Comparison of ENCODE assay signal across 17 cellular contexts in the genomic region with DNA sequence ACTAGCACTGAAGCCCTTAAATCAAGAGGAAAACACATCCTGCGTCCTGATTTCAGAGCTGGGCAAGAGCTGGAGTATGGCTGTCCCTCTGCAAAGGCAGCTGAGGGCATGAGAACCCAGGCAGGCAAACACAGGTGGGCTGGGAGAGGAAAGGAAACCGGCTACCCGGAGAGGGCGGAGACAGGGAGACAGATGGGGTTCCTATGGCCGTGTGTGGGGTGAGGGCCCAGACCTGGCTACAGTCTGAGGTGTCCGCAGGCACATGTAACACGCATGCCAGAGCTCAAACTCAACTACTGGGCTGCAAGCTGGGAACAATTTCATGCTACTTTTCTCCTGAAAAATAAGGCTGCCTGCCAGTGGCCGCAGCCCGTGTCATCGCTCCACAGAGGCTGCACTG. TPM values are rescaled to one million over a fixed set of nuclear protein-coding genes. Genes with fewer than 3 reads are reported as not detected.
DNase-seq lines count a peak whose midpoint lies in the region; ATAC-seq and TF ChIP-seq lines count a peak whose summit lies in the region.
"Had no signal": no experiment of that assay in that cellular context is flagged by ENCODE, and none has a peak within 500 bp of the region (broad histone marks: within the 10 kb centered on the region; RNA-seq: fewer than 3 reads in every experiment).

No MANE protein-coding gene starts in this region.

- TF ChIP-seq EP300 in suprapubic skin (IDR thresholded peaks at IDR 0.05): no peak

- WGBS in suprapubic skin: 88% methylated on average over 10 of the region's 10 CpGs

- intact Hi-C loops in lower lobe of right lung (cut with DNase I): no loop called here

- DNase-seq in activated T-cell treated with anti-CD3 and anti-CD28 coated beads, Interleukin-2, amount 50 U/mL, for 4 hours: no peak
- DNase-seq in activated T-cell treated with anti-CD3 and anti-CD28 coated beads for 4 hours (no peak), lower lobe of right lung (peak; percentile 12), suprapubic skin (ENCODE audit: low spot score in 2 of 2) (peak; percentile 20 to 48), GM19238 (ENCODE audit: insufficient read length, low spot score) (no peak)
- peak in 1 of 2 donors; percentile 14 for DNase-seq in activated naive CD4-positive, alpha-beta T cell treated with anti-CD3 and anti-CD28 coated beads, Interleukin-2, amount 50 U/mL, for 72 hours (ENCODE audit: low spot score in 2 of 2)
- DNase-seq: ACHN, Calu3, SW 1271, WERI-Rb-1 had no signal

- no peak for TF ChIP-seq CTCF in lower lobe of right lung (IDR thresholded peaks at IDR 0.05)
- no peak for TF ChIP-seq CTCF in suprapubic skin (IDR thresholded peaks at IDR 0.05)

- peaks cover 53% of the 10 kb centered on the region for H3K36me3 ChIP-seq in lower lobe of right lung
- H3K36me3 ChIP-seq in suprapubic skin: peaks cover 47% of the 10 kb centered on the region

- H3K4me1 ChIP-seq in lower lobe of right lung: peaks cover 16% of the 10 kb centered on the region
- H3K4me1 ChIP-seq in suprapubic skin: peaks cover 26% of the 10 kb centered on the region

- H3K27ac ChIP-seq in lower lobe of right lung (no peak overlapping the region), suprapubic skin (no peak overlapping the region)
- H3K27ac ChIP-seq: Peyer's patch, WERI-Rb-1 had no signal

- H3K27ac Mint-ChIP-seq in activated naive CD4-positive, alpha-beta T cell treated with anti-CD3 and anti-CD28 coated beads, Interleukin-2, amount 50 U/mL, for 72 hours: peak overlapping the region; percentile 37 to 88

- H3K9me3 Mint-ChIP-seq in activated T-cell treated with anti-CD3 and anti-CD28 coated beads, Interleukin-2, amount 50 U/mL, for 4 hours: no peaks in the 10 kb centered on the region
- H3K9me3 Mint-ChIP-seq in activated naive CD4-positive, alpha-beta T cell treated with anti-CD3 and anti-CD28 coated beads, Interleukin-2, amount 50 U/mL, for 72 hours: no peaks in the 10 kb centered on the region

- H3K27me3 Mint-ChIP-seq in activated T-cell treated with anti-CD3 and anti-CD28 coated beads, Interleukin-2, amount 50 U/mL, for 4 hours (ENCODE audit: low read depth): no peaks in the 10 kb centered on the region

- H3K36me3 Mint-ChIP-seq in activated T-cell treated with anti-CD3 and anti-CD28 coated beads, Interleukin-2, amount 50 U/mL, for 4 hours (ENCODE audit: insufficient read depth): peaks cover 31% of the 10 kb centered on the region
- peaks cover 7 to 38% of the 10 kb centered on the region in 2 donors for H3K36me3 Mint-ChIP-seq in activated naive CD4-positive, alpha-beta T cell treated with anti-CD3 and anti-CD28 coated beads, Interleukin-2, amount 50 U/mL, for 72 hours

- peaks cover 31% of the 10 kb centered on the region for H3K4me1 Mint-ChIP-seq in activated T-cell treated with anti-CD3 and anti-CD28 coated beads, Interleukin-2, amount 50 U/mL, for 4 hours (ENCODE audit: low read depth)

- H3K27me3 ChIP-seq in lower lobe of right lung (ENCODE audit: low read depth) (no peaks in the 10 kb centered on the region), suprapubic skin (no peaks in the 10 kb centered on the region)
- H3K27me3 ChIP-seq: Peyer's patch had no signal

- TF ChIP-seq POLR2A in suprapubic skin (IDR thresholded peaks at IDR 0.05): no peak

- no peak overlapping the region for H3K4me3 ChIP-seq in lower lobe of right lung
- H3K4me3 ChIP-seq in suprapubic skin: no peak overlapping the region
- H3K4me3 ChIP-seq: HAP-1, Peyer's patch had no signal

- H3K9me3 ChIP-seq in lower lobe of right lung (no peaks in the 10 kb centered on the region), suprapubic skin (no peaks in the 10 kb centered on the region)
- H3K9me3 ChIP-seq: HAP-1, Peyer's patch had no signal

- peak overlapping the region; percentile 29 for H3K4me3 Mint-ChIP-seq in activated T-cell treated with anti-CD3 and anti-CD28 coated beads, Interleukin-2, amount 50 U/mL, for 4 hours

- no peak for ATAC-seq in activated T-cell treated with anti-CD3 and anti-CD28 coated beads, Interleukin-2, amount 50 U/mL, for 4 hours
- ATAC-seq in activated naive CD4-positive, alpha-beta T cell treated with anti-CD3 and anti-CD28 coated beads, Interleukin-2, amount 50 U/mL, for 72 hours: no peak
- ATAC-seq in lower lobe of right lung (no peak), HG02885 (IDR thresholded peaks at IDR 0.05; ENCODE audit: poor library complexity, unreplicated experiment) (no peak), HG03521 (IDR thresholded peaks at IDR 0.05; ENCODE audit: unreplicated experiment) (no peak)

RNA-seq across cellular contexts. Expression of a gene that starts 2.7 kb away (rescaled TPM):
- 100 to 1,000 TPM; 171 to 191 (median 172) TPM for total RNA-seq in activated T-cell treated with anti-CD3 and anti-CD28 coated beads, Interleukin-2, amount 50 U/mL, for 4 hours
- 10 to 100 TPM; 92.9 to 97.6 TPM for total RNA-seq in activated naive CD4-positive, alpha-beta T cell treated with anti-CD3 and anti-CD28 coated beads, Interleukin-2, amount 50 U/mL, for 72 hours
- total RNA-seq in lower lobe of right lung (109 TPM), suprapubic skin (100 to 1,000 TPM in 3 of 4 donors, 10 to 100 TPM in 1; 30.6 to 178 (median 143) TPM)

RNA-seq across cellular contexts. Expression of a gene that starts 7.1 kb away (rescaled TPM):
- not detected for total RNA-seq in activated T-cell treated with anti-CD3 and anti-CD28 coated beads, Interleukin-2, amount 50 U/mL, for 4 hours
- total RNA-seq in activated naive CD4-positive, alpha-beta T cell treated with anti-CD3 and anti-CD28 coated beads, Interleukin-2, amount 50 U/mL, for 72 hours: not detected
- total RNA-seq in lower lobe of right lung (not detected), suprapubic skin (not detected)
- total RNA-seq: Calu3, fibroblast of villous mesenchyme, G401, omental fat pad, Peyer's patch had no signal

Comparison
In these comparisons a context has a peak if more than half of its experiments do, and no peak if none do; other contexts are left out.
1. DNase-seq: peak in lower lobe of right lung (single experiment) and suprapubic skin (2 of 2); none in activated T-cell treated with anti-CD3 and anti-CD28 coated beads, Interleukin-2, amount 50 U/mL, for 4 hours (single experiment), activated T-cell treated with anti-CD3 and anti-CD28 coated beads for 4 hours (single experiment) and GM19238 (single experiment).